ENCODE assay signal across 15 cellular contexts in genomic region chr5:141758316-141758965, GRCh38.
A peak's percentile ranks its signal among the peaks of the same experiment; 100 is the strongest.
DNase-seq lines count a peak whose midpoint lies in the region; ATAC-seq and TF ChIP-seq lines count a peak whose summit lies in the region.
"Had no signal": no experiment of that assay in that cellular context is flagged by ENCODE, and none has a peak within 500 bp of the region (broad histone marks: within the 10 kb centered on the region; RNA-seq: fewer than 3 reads in every experiment).

No MANE protein-coding gene starts in this region.

- H3K9me3 Mint-ChIP-seq in activated CD8-positive, alpha-beta T cell treated with anti-CD3 and anti-CD28 coated beads for 36 hours, result no peaks in the 10 kb centered on the region
- H3K9me3 Mint-ChIP-seq in activated CD8-positive, alpha-beta T cell treated with anti-CD3 and anti-CD28 coated beads, Interleukin-2, amount 10 ng/mL, durations not matched to agents 7 days and 5 days (ENCODE audit: insufficient read depth), result no peaks in the 10 kb centered on the region
- no peaks in the 10 kb centered on the region for H3K9me3 Mint-ChIP-seq in natural killer cell treated with Interleukin-12 subunit alpha and Interleukin-12 subunit beta and Interleukin-15 and Interleukin-18, amount 100 ng/mL, for 72 hours
- H3K9me3 Mint-ChIP-seq: dendritic cell treated with granulocyte-macrophage colony-stimulating factor and Interleukin-4, amounts not matched to agents 40 ng/mL and 50 ng/mL, for 4 days; memory B cell; T-cell; type B pancreatic cell had no signal

- H3K27ac Mint-ChIP-seq in activated CD8-positive, alpha-beta T cell treated with anti-CD3 and anti-CD28 coated beads for 36 hours, result no peak overlapping the region
- no peak overlapping the region for H3K27ac Mint-ChIP-seq in activated CD8-positive, alpha-beta T cell treated with anti-CD3 and anti-CD28 coated beads, Interleukin-2, amount 10 ng/mL, durations not matched to agents 7 days and 5 days
- H3K27ac Mint-ChIP-seq in T-helper 17 cell, result no peak overlapping the region
- no peak overlapping the region for H3K27ac Mint-ChIP-seq in natural killer cell treated with Interleukin-12 subunit alpha and Interleukin-12 subunit beta and Interleukin-15 and Interleukin-18, amount 100 ng/mL, for 72 hours
- H3K27ac Mint-ChIP-seq: dendritic cell treated with granulocyte-macrophage colony-stimulating factor and Interleukin-4, amounts not matched to agents 40 ng/mL and 50 ng/mL, for 4 days; memory B cell; T-cell; type B pancreatic cell had no signal

- no peak overlapping the region for H3K4me3 Mint-ChIP-seq in activated CD8-positive, alpha-beta T cell treated with anti-CD3 and anti-CD28 coated beads for 36 hours
- no peak overlapping the region for H3K4me3 Mint-ChIP-seq in activated CD8-positive, alpha-beta T cell treated with anti-CD3 and anti-CD28 coated beads, Interleukin-2, amount 10 ng/mL, durations not matched to agents 7 days and 5 days
- peak overlapping the region; percentile 1 for H3K4me3 Mint-ChIP-seq in T-helper 17 cell
- H3K4me3 Mint-ChIP-seq in natural killer cell treated with Interleukin-12 subunit alpha and Interleukin-12 subunit beta and Interleukin-15 and Interleukin-18, amount 100 ng/mL, for 72 hours, result no peak overlapping the region
- H3K4me3 Mint-ChIP-seq: dendritic cell treated with granulocyte-macrophage colony-stimulating factor and Interleukin-4, amounts not matched to agents 40 ng/mL and 50 ng/mL, for 4 days; memory B cell; T-cell; type B pancreatic cell had no signal

- no peaks in the 10 kb centered on the region for H3K36me3 Mint-ChIP-seq in activated CD8-positive, alpha-beta T cell treated with anti-CD3 and anti-CD28 coated beads for 36 hours (ENCODE audit: low read depth)
- no peaks in the 10 kb centered on the region for H3K36me3 Mint-ChIP-seq in activated CD8-positive, alpha-beta T cell treated with anti-CD3 and anti-CD28 coated beads, Interleukin-2, amount 10 ng/mL, durations not matched to agents 7 days and 5 days (ENCODE audit: low read depth)
- H3K36me3 Mint-ChIP-seq in T-helper 17 cell (ENCODE audit: low read depth), result peaks cover 6% of the 10 kb centered on the region
- no peaks in the 10 kb centered on the region for H3K36me3 Mint-ChIP-seq in natural killer cell treated with Interleukin-12 subunit alpha and Interleukin-12 subunit beta and Interleukin-15 and Interleukin-18, amount 100 ng/mL, for 72 hours
- H3K36me3 Mint-ChIP-seq: T-cell, type B pancreatic cell had no signal

- ATAC-seq in activated CD8-positive, alpha-beta T cell treated with anti-CD3 and anti-CD28 coated beads for 36 hours, result no peak
- ATAC-seq in activated CD8-positive, alpha-beta T cell treated with anti-CD3 and anti-CD28 coated beads, Interleukin-2, amount 10 ng/mL, durations not matched to agents 7 days and 5 days, result no peak
- ATAC-seq in T-helper 17 cell (no peak), GM18868 (IDR thresholded peaks at IDR 0.05; ENCODE audit: unreplicated experiment) (no peak), GM18858 (IDR thresholded peaks at IDR 0.05; ENCODE audit: unreplicated experiment) (no peak)
- no peak for ATAC-seq in natural killer cell treated with Interleukin-12 subunit alpha and Interleukin-12 subunit beta and Interleukin-15 and Interleukin-18, amount 100 ng/mL, for 72 hours
- ATAC-seq: T-cell had no signal

- no peak for TF ChIP-seq CTCF in activated CD8-positive, alpha-beta T cell treated with anti-CD3 and anti-CD28 coated beads for 36 hours (IDR thresholded peaks at IDR 0.05)

- intact Hi-C loops in activated CD8-positive, alpha-beta T cell treated with anti-CD3 and anti-CD28 coated beads for 36 hours (cut with micrococcal nuclease), result no loop called here

- H3K27me3 Mint-ChIP-seq in activated CD8-positive, alpha-beta T cell treated with anti-CD3 and anti-CD28 coated beads for 36 hours, result peaks cover 43% of the 10 kb centered on the region
- peaks cover 34% of the 10 kb centered on the region for H3K27me3 Mint-ChIP-seq in activated CD8-positive, alpha-beta T cell treated with anti-CD3 and anti-CD28 coated beads, Interleukin-2, amount 10 ng/mL, durations not matched to agents 7 days and 5 days (ENCODE audit: low read depth)
- H3K27me3 Mint-ChIP-seq in T-helper 17 cell, result peaks cover 89% of the 10 kb centered on the region
- peaks cover 44 to 53% of the 10 kb centered on the region in 2 donors for H3K27me3 Mint-ChIP-seq in natural killer cell treated with Interleukin-12 subunit alpha and Interleukin-12 subunit beta and Interleukin-15 and Interleukin-18, amount 100 ng/mL, for 72 hours

- CTCF ChIA-PET in activated CD8-positive, alpha-beta T cell treated with anti-CD3 and anti-CD28 coated beads for 36 hours (lab: Charles Lee), result interaction anchor here (1.0 kb wide), 1 partner anchor 144 kb away, joined by 4 read pairs; no protein-coding TSS in a partner anchor
- CTCF ChIA-PET in activated CD8-positive, alpha-beta T cell treated with anti-CD3 and anti-CD28 coated beads, Interleukin-2, amount 10 ng/mL, durations not matched to agents 7 days and 5 days (lab: Charles Lee), result no interaction called here

- DNase-seq in activated CD8-positive, alpha-beta T cell treated with anti-CD3 and anti-CD28 coated beads for 36 hours, result peak; percentile 19
- no peak for DNase-seq in activated CD8-positive, alpha-beta T cell treated with anti-CD3 and anti-CD28 coated beads, Interleukin-2, amount 10 ng/mL, durations not matched to agents 7 days and 5 days
- no peak for DNase-seq in T-helper 17 cell
- DNase-seq in islet precursor cell, result peak; percentile 67
- no peak for DNase-seq in natural killer cell treated with Interleukin-12 subunit alpha and Interleukin-12 subunit beta and Interleukin-15 and Interleukin-18, amount 100 ng/mL, for 72 hours (ENCODE audit: low spot score)
- no peak for DNase-seq in NCI-H1105 (lab: John Stamatoyannopoulos, UW)
- DNase-seq: activated CD4-positive, alpha-beta T cell treated with anti-CD3 and anti-CD28 coated beads for 4 hours; DMS79; NCI-H2029; T-cell had no signal

- POLR2A ChIA-PET in activated CD8-positive, alpha-beta T cell treated with anti-CD3 and anti-CD28 coated beads for 36 hours (lab: Charles Lee), result no interaction called here
- POLR2A ChIA-PET in activated CD8-positive, alpha-beta T cell treated with anti-CD3 and anti-CD28 coated beads, Interleukin-2, amount 10 ng/mL, durations not matched to agents 7 days and 5 days (lab: Charles Lee), result no interaction called here

- H3K4me1 Mint-ChIP-seq in activated CD8-positive, alpha-beta T cell treated with anti-CD3 and anti-CD28 coated beads for 36 hours (ENCODE audit: low read depth), result no peaks in the 10 kb centered on the region
- H3K4me1 Mint-ChIP-seq in activated CD8-positive, alpha-beta T cell treated with anti-CD3 and anti-CD28 coated beads, Interleukin-2, amount 10 ng/mL, durations not matched to agents 7 days and 5 days (ENCODE audit: low read depth), result no peaks in the 10 kb centered on the region
- peaks cover 8% of the 10 kb centered on the region for H3K4me1 Mint-ChIP-seq in T-helper 17 cell
- H3K4me1 Mint-ChIP-seq in natural killer cell treated with Interleukin-12 subunit alpha and Interleukin-12 subunit beta and Interleukin-15 and Interleukin-18, amount 100 ng/mL, for 72 hours (ENCODE audit: low read depth in 2 of 2), result peaks cover 0 to 3% of the 10 kb centered on the region in 2 donors

- no peaks in the 10 kb centered on the region for H3K9me3 ChIP-seq in T-helper 17 cell (ENCODE audit: control insufficient read depth, low read length, poor library complexity, severe bottlenecking)

Comparison
In these comparisons a context has a peak if more than half of its experiments do, and no peak if none do; other contexts are left out.
1. DNase-seq: peak in activated CD8-positive, alpha-beta T cell treated with anti-CD3 and anti-CD28 coated beads for 36 hours (single experiment) and islet precursor cell (single experiment); none in activated CD8-positive, alpha-beta T cell treated with anti-CD3 and anti-CD28 coated beads, Interleukin-2, amount 10 ng/mL, durations not matched to agents 7 days and 5 days (single experiment), T-helper 17 cell (0 of 3), natural killer cell treated with Interleukin-12 subunit alpha and Interleukin-12 subunit beta and Interleukin-15 and Interleukin-18, amount 100 ng/mL, for 72 hours (single experiment) and NCI-H1105 (single experiment).